25 cellular contexts compared by ENCODE assay signal in the genomic region with DNA sequence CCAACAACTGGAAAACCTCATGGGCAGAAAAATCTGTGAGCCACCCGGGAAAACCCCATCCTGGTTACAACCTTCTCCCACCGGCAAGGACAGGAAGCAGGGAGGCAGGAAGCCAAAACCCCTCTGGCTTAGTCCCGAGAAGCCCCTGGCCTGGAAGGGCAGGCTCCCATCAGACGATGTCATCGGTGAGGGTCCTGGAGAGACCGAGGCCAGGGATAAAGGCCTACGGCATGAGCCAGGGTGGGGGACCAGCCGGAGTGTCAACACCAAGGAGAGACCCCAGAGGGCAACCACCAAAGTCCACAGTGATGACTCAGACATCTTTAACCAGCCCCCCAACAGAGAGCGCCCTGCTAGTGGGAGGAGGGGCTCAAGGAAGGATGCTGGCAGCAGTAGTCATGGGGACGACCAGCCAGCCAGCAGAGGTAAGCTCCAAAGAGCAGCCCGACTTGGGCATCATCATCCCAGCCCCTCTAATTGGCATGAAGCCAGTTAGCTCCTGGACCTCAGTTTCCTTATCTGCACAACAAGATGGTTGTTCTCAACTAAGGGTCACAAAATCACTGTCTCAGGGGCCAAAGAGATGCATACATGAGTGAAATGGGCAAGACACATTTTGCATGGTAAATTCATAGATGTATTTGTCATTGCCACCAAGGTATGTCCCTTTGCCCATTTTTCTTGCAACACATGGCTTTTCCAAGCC.
DNase-seq lines count a peak whose midpoint lies in the region; ATAC-seq, FAIRE-seq and TF ChIP-seq lines count a peak whose summit lies in the region.
"Had no signal": no experiment of that assay in that cellular context is flagged by ENCODE, and none has a peak within 500 bp of the region (broad histone marks: within the 10 kb centered on the region; RNA-seq: fewer than 3 reads in every experiment).

No MANE protein-coding gene starts in this region.

- no peak overlapping the region for H3K4me3 ChIP-seq in HepG2 (replicated peaks in 1 of 3; ENCODE audit: insufficient read depth in 1 of 3, low read depth in 2 of 3, low read length in 3 of 3)
- H3K4me3 ChIP-seq in right lobe of liver = no peak overlapping the region
- no peak overlapping the region for H3K4me3 ChIP-seq in GM12878
- H3K4me3 ChIP-seq: PC-9 had no signal

- H3K9me3 Mint-ChIP-seq in neural crest cell = no peaks in the 10 kb centered on the region

- no peak for TF ChIP-seq RAD21 in HepG2 (CRISPR knock-in tag; IDR thresholded peaks at IDR 0.05)
- no peak for TF ChIP-seq RAD21 in GM12878 (IDR thresholded peaks at IDR 0.05; ENCODE audit: insufficient read depth, low read depth, low read length)

- H2AFZ ChIP-seq in HepG2 (ENCODE audit: low read length) (no peak overlapping the region), GM12878 (ENCODE audit: control insufficient read depth, low read depth, low read length) (no peak overlapping the region)
- H2AFZ ChIP-seq: PC-9 had no signal

- DNase-seq in HepG2 (ENCODE audit: low spot score) (no peak), right lobe of liver (no peak), RCC 7860 (ENCODE audit: low spot score) (peak; percentile 60), GM12878 (ENCODE audit: low read depth, low spot score) (no peak), neural crest cell (ENCODE audit: low read depth, low spot score) (no peak), GM13976 (ENCODE audit: low spot score) (no peak)
- no peak for DNase-seq in effector CD8-positive, alpha-beta T cell (lab: John Stamatoyannopoulos, UW)
- DNase-seq: DMS153, DND-41, HFFc6, Kasumi-1, NCI-H1105 treated with DMSO at 0.1 percent for 48 hours, NCI-H146, NCI-H1930, NCI-H2107, NCI-H446, NCI-H526, PC-9, SHP77 had no signal

- H4K20me1 ChIP-seq in HepG2 (ENCODE audit: insufficient read depth, low read length) = no peaks in the 10 kb centered on the region
- no peaks in the 10 kb centered on the region for H4K20me1 ChIP-seq in GM12878 (ENCODE audit: control insufficient read depth, insufficient read depth)

- H3K4me1 ChIP-seq in HepG2 (ENCODE audit: insufficient read depth, low read length) (no peaks in the 10 kb centered on the region), right lobe of liver (no peaks in the 10 kb centered on the region), GM12878 (ENCODE audit: control insufficient read depth, insufficient read depth, low read length) (no peaks in the 10 kb centered on the region)

- no peak overlapping the region for H3K4me2 ChIP-seq in HepG2 (ENCODE audit: low read depth, low read length)
- H3K4me2 ChIP-seq in GM12878 (ENCODE audit: control insufficient read depth, insufficient read depth) = no peak overlapping the region
- H3K4me2 ChIP-seq: PC-9 had no signal

- H3K79me2 ChIP-seq in HepG2 (ENCODE audit: insufficient read depth, low read length) = no peaks in the 10 kb centered on the region
- no peaks in the 10 kb centered on the region for H3K79me2 ChIP-seq in GM12878 (ENCODE audit: control insufficient read depth, insufficient read depth, low read length)

- H3K27me3 ChIP-seq in HepG2 (ENCODE audit: control insufficient read depth in 1 of 2, insufficient read depth in 2 of 2, low read length in 2 of 2) (no peaks in the 10 kb centered on the region), right lobe of liver (no peaks in the 10 kb centered on the region), GM12878 (replicated peaks in 1 of 2; ENCODE audit: control insufficient read depth in 2 of 2, insufficient read depth in 2 of 2, low read length in 1 of 2) (no peaks in the 10 kb centered on the region)

- RAD21 ChIA-PET in GM12878 (lab: Charles Lee; ENCODE audit: unreplicated experiment) = no interaction called here

- CTCF ChIA-PET in HepG2 (lab: Yijun Ruan, JAX; ENCODE audit: low intra/inter-chr PET ratio, low total read pairs) = no interaction called here
- CTCF ChIA-PET in GM12878 (lab: Yijun Ruan, JAX) = no interaction called here

- H3K27ac ChIP-seq in HepG2 (ENCODE audit: extremely low read length, insufficient read depth, low read length) = no peak overlapping the region
- no peak overlapping the region for H3K27ac ChIP-seq in right lobe of liver
- H3K27ac ChIP-seq in GM12878 (ENCODE audit: control insufficient read depth, insufficient read depth) = no peak overlapping the region
- H3K27ac ChIP-seq: 22Rv1, HL-60, PC-9, RWPE1 had no signal

- in situ Hi-C loops in HepG2 (cut with HindIII; ENCODE audit: extremely low pct_ligation_motif_present, low pct_unique_long_range_greater_than_20kb) (no loop called here), GM12878 (cut with MboI) (no loop called here), GM13976 (cut with MboI; ENCODE audit: low sequenced_read_pairs, unreplicated experiment) (no loop called here)

- no peaks in the 10 kb centered on the region for H3K27me3 Mint-ChIP-seq in neural crest cell (ENCODE audit: low read depth)

- SMC1A ChIA-PET in GM12878 (lab: Charles Lee; ENCODE audit: uncharacterized antibody, unreplicated experiment) = no interaction called here

- TF ChIP-seq CTCF in HepG2 (CRISPR knock-in tag; IDR thresholded peaks at IDR 0.05) = no peak
- TF ChIP-seq CTCF in right lobe of liver (IDR thresholded peaks at IDR 0.05) = no peak
- TF ChIP-seq CTCF in GM12878 (IDR thresholded peaks at IDR 0.05 in 2 of 3, conservative IDR thresholded peaks at IDR 0.05 in 1 of 3; ENCODE audit: control insufficient read depth in 2 of 3, extremely low read depth in 1 of 3, insufficient read depth in 1 of 3, low read depth in 3 of 3, low read length in 3 of 3) = no peak
- TF ChIP-seq CTCF in neural crest cell (conservative IDR thresholded peaks at IDR 0.05) = no peak
- TF ChIP-seq CTCF in GM13976 (IDR thresholded peaks at IDR 0.05; ENCODE audit: borderline replicate concordance, control extremely low read depth, extremely low read depth, insufficient read depth, missing control alignments) = no peak

- no peak overlapping the region for H3K9ac ChIP-seq in HepG2 (ENCODE audit: insufficient read depth, low read depth, low read length)
- no peak overlapping the region for H3K9ac ChIP-seq in GM12878 (ENCODE audit: control insufficient read depth, insufficient read depth, low read length)

- no peaks in the 10 kb centered on the region for H3K9me3 ChIP-seq in HepG2 (ENCODE audit: low read length)
- no peaks in the 10 kb centered on the region for H3K9me3 ChIP-seq in right lobe of liver
- H3K9me3 ChIP-seq in GM12878 (replicated peaks; ENCODE audit: control insufficient read depth, insufficient read depth, low read length) = no peaks in the 10 kb centered on the region

- FAIRE-seq in HepG2 (lab: Jason Lieb, UNC) = no peak
- FAIRE-seq in RCC 7860 (lab: Jason Lieb, UNC) = no peak
- FAIRE-seq in GM12878 (lab: Jason Lieb, UNC) = no peak
- FAIRE-seq: G401.6, H54 had no signal

- no peak overlapping the region for H3K4me3 Mint-ChIP-seq in neural crest cell
- H3K4me3 Mint-ChIP-seq: HFFc6 had no signal

- H3K36me3 ChIP-seq in HepG2 (replicated peaks in 1 of 2; ENCODE audit: control insufficient read depth in 1 of 2, insufficient read depth in 2 of 2, low read length in 2 of 2) = peaks cover 0 to 8% of the 10 kb centered on the region in 2 experiments; a peak in 1 of 5 replicates
- H3K36me3 ChIP-seq in right lobe of liver = no peaks in the 10 kb centered on the region
- H3K36me3 ChIP-seq in GM12878 (ENCODE audit: control insufficient read depth in 2 of 2, insufficient read depth in 2 of 2, low read length in 1 of 2) = no peaks in the 10 kb centered on the region

- BruUV-seq in HepG2 (replicated peaks; lab: Mats Ljungman, UMichigan) (no TSS peak), GM12878 (replicated peaks; lab: Mats Ljungman, UMichigan) (TSS peak; percentile 61)

- POLR2A ChIA-PET in HepG2 (lab: Yijun Ruan, JAX) = no interaction called here
- POLR2A ChIA-PET in GM12878 (lab: Charles Lee) = no interaction called here

- intact Hi-C loops in HepG2 (cut with micrococcal nuclease; ENCODE audit: unreplicated experiment) = no loop called here
- intact Hi-C loops in right lobe of liver (cut with DNase I) = no loop called here
- intact Hi-C loops in GM12878 (cut with micrococcal nuclease; ENCODE audit: unreplicated experiment) = no loop called here

- no peak for ATAC-seq in HepG2
- no peak for ATAC-seq in right lobe of liver
- ATAC-seq in GM12878 = no peak
- no peak for ATAC-seq in GM18873 (IDR thresholded peaks at IDR 0.05; ENCODE audit: low FRiP score, unreplicated experiment)

- TF ChIP-seq EP300 in HepG2 (IDR thresholded peaks at IDR 0.05; ENCODE audit: low read depth in 2 of 2, low read length in 2 of 2) (no peak), HepG2 (CRISPR knock-in tag; IDR thresholded peaks at IDR 0.05; ENCODE audit: borderline replicate concordance) (no peak), GM12878 (IDR thresholded peaks at IDR 0.05; ENCODE audit: borderline replicate concordance in 1 of 2, control insufficient read depth in 1 of 2, low read depth in 2 of 2, low read length in 2 of 2) (no peak)

- H3K4me1 Mint-ChIP-seq in neural crest cell = peaks cover 5% of the 10 kb centered on the region

- H3K27ac Mint-ChIP-seq in neural crest cell (ENCODE audit: unreplicated experiment) = peak overlapping the region; percentile 57
- H3K27ac Mint-ChIP-seq: HFFc6 had no signal

- no peak for TF ChIP-seq POLR2A in HepG2 (IDR thresholded peaks at IDR 0.05; ENCODE audit: insufficient read depth in 1 of 2, low read depth in 2 of 2, low read length in 2 of 2)
- TF ChIP-seq POLR2A in right lobe of liver (IDR thresholded peaks at IDR 0.05) = no peak
- TF ChIP-seq POLR2A in GM12878 (IDR thresholded peaks at IDR 0.05; ENCODE audit: low read depth, low read length) = no peak

- WGBS in HepG2 (ENCODE audit: low lambda C conversion rate) = 96% methylated on average over 8 of the region's 11 CpGs
- WGBS in right lobe of liver (ENCODE audit: insufficient coverage, low coverage, low lambda C conversion rate, missing lambda C conversion rate) = no CpG with 5 or more reads among the region's 11 CpGs
- WGBS in GM12878 (ENCODE audit: insufficient coverage, insufficient replicate concordance, low lambda C conversion rate, missing lambda C conversion rate) = 87% methylated on average over 11 of the region's 11 CpGs

- peaks cover 19% of the 10 kb centered on the region for H3K36me3 Mint-ChIP-seq in neural crest cell (ENCODE audit: low read depth)

TF ChIP-seq in HepG2, 621 proteins besides CTCF, POLR2A, EP300 and RAD21 (continues in another document):
- TF ChIP-seq CENPT (CRISPR knock-in tag; IDR thresholded peaks at IDR 0.05; ENCODE audit: low read depth) (no peak), ZNF720 (CRISPR knock-in tag; IDR thresholded peaks at IDR 0.05) (no peak), RXRA (CRISPR knock-in tag; IDR thresholded peaks at IDR 0.05) (no peak), PAX8 (CRISPR knock-in tag; IDR thresholded peaks at IDR 0.05; ENCODE audit: borderline replicate concordance) (no peak), LCORL (IDR thresholded peaks at IDR 0.05) (peak; percentile 73; the same call in 1 of the 2 replicates), LCORL (CRISPR knock-in tag; IDR thresholded peaks at IDR 0.05) (no peak)
